ENCODE assay signal across 8 cellular contexts in the genomic region with DNA sequence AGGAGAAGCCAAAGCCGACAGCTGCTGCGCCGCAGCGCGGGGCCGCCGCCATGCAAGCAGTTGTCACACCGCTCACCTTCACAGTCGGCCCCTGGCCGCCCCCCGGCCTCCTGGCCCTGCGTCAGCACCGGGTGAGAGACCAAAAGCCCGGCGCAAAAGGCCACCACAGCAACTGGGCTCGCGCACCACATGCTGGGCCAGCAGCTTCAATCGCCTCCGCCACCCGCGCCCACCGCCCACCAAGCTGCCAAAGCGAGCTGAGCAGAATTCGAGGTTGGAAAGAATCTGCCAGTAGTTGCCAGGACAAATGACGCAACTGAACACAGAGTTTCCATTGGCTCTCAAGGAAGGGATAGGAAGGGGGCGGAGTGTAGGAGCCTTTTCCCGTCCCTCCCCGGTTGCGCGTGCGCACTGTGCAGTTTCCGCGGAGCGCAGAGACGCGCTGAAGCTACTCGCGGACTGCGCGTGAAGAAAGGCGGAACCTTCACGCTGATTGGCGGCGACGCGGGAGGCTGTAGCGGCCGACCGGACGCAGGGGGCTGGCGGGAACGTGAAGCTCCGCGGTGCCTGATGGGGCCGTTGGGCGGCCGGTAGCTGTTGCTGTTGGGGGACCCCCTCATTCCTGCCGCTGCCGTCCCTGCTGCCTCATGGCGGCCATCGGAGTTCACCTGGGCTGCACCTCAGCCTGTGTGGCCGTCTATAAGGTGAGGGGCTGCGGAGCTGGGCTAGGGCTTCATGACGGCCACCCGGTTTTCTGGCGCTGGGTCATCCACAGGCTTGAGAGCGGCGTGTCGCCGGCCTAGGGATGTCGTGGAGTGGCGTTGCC. TPM values are rescaled to one million over a fixed set of nuclear protein-coding genes. Genes with fewer than 3 reads are reported as not detected.
A peak's percentile ranks its signal among the peaks of the same experiment; 100 is the strongest.
DNase-seq lines count a peak whose midpoint lies in the region; ATAC-seq and TF ChIP-seq lines count a peak whose summit lies in the region.

Gene CDNF (minus strand): TSS at position 282 of the 826 bp plus-strand sequence. CDS start 91 bp downstream, at position 191.
Gene HSPA14 (plus strand): TSS at position 551 of the 826 bp plus-strand sequence. CDS start 97 bp downstream, at position 648.
A gene with protein sequence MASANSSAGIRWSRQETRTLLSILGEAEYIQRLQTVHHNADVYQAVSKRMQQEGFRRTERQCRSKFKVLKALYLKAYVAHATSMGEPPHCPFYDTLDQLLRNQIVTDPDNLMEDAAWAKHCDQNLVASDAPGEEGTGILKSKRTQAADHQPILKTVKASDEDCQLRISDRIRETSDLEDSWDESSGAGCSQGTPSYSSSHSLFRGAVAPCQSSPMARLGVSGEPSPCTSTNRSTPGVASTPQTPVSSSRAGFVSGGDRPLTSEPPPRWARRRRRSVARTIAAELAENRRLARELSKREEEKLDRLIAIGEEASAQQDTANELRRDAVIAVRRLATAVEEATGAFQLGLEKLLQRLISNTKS (plus strand): TSS at position 551 of the 826 bp plus-strand sequence. CDS start 3,979 bp downstream, outside the sequence.

- H3K27ac ChIP-seq in C4-2B = peak within 1 kb of the TSS; percentile 98

- peak within 1 kb of the TSS; percentile 96 for H3K4me3 Mint-ChIP-seq in dendritic cell treated with granulocyte-macrophage colony-stimulating factor and Interleukin-4, amounts not matched to agents 40 ng/mL and 50 ng/mL, for 4 days

- intact Hi-C loops in dendritic cell treated with granulocyte-macrophage colony-stimulating factor and Interleukin-4, amounts not matched to agents 40 ng/mL and 50 ng/mL, for 4 days (cut with micrococcal nuclease) = loop anchor here (1.0 to 5.0 kb wide), 5 partner anchors 40 to 331 kb away; partner anchors contain the start of genes NMT2, RPP38 and SUV39H2

- H3K27me3 Mint-ChIP-seq in dendritic cell treated with granulocyte-macrophage colony-stimulating factor and Interleukin-4, amounts not matched to agents 40 ng/mL and 50 ng/mL, for 4 days = no peaks in the 10 kb centered on the region

- peaks cover 8% of the 10 kb centered on the region for H3K4me1 Mint-ChIP-seq in dendritic cell treated with granulocyte-macrophage colony-stimulating factor and Interleukin-4, amounts not matched to agents 40 ng/mL and 50 ng/mL, for 4 days (ENCODE audit: low read depth)

- DNase-seq in NCI-H774 (lab: John Stamatoyannopoulos, UW) (peak; percentile 99), left lobe of liver (ENCODE audit: low spot score) (peak; percentile 100)
- peak; percentile 98 for DNase-seq in activated CD4-positive, alpha-beta T cell treated with anti-CD3 and anti-CD28 coated beads, Interleukin-2, amount 50 U/mL, for 4 hours
- DNase-seq in stimulated activated CD4-positive, alpha-beta T cell treated with anti-CD3 and anti-CD28 coated beads, Interleukin-2, amount 100 ng/mL, for 4 hours (ENCODE audit: low read depth) = peak; percentile 99

- H3K36me3 Mint-ChIP-seq in dendritic cell treated with granulocyte-macrophage colony-stimulating factor and Interleukin-4, amounts not matched to agents 40 ng/mL and 50 ng/mL, for 4 days (ENCODE audit: low read depth) = peaks cover 37% of the 10 kb centered on the region

- no peaks in the 10 kb centered on the region for H3K9me3 Mint-ChIP-seq in dendritic cell treated with granulocyte-macrophage colony-stimulating factor and Interleukin-4, amounts not matched to agents 40 ng/mL and 50 ng/mL, for 4 days

- H3K27ac Mint-ChIP-seq in dendritic cell treated with granulocyte-macrophage colony-stimulating factor and Interleukin-4, amounts not matched to agents 40 ng/mL and 50 ng/mL, for 4 days = peak within 1 kb of the TSS; percentile 95

- TF ChIP-seq CTCF in C4-2B (conservative IDR thresholded peaks at IDR 0.05) = no peak

- peak; percentile 91 for ATAC-seq in GM19395 (IDR thresholded peaks at IDR 0.05; ENCODE audit: unreplicated experiment)
- peak; percentile 92 for ATAC-seq in HG03565 (IDR thresholded peaks at IDR 0.05; ENCODE audit: unreplicated experiment)
- peak; percentile 95 for ATAC-seq in left lobe of liver

RNA-seq across cellular contexts. Expression of gene CDNF, which starts in this region (rescaled TPM):
- total RNA-seq in left lobe of liver = 4.8 TPM

RNA-seq across cellular contexts. Expression of gene HSPA14, which starts in this region (rescaled TPM):
- 3.2 TPM for total RNA-seq in left lobe of liver

RNA-seq across cellular contexts. Expression of the third gene that starts in this region (rescaled TPM):
- 3.3 TPM for total RNA-seq in left lobe of liver

Comparison
In these comparisons a context has a peak if more than half of its experiments do, and no peak if none do; other contexts are left out.
1. Peak in every context shown above with its lines: DNase-seq, ATAC-seq and H3K27ac ChIP-seq.